In genomic region chr15:89772933-89773583, GRCh38 we compare ENCODE assay signal across 12 cellular contexts. TPM values are rescaled to one million over a fixed set of nuclear protein-coding genes. Genes with fewer than 3 reads are reported as not detected.
A peak's percentile ranks its signal among the peaks of the same experiment; 100 is the strongest.
DNase-seq lines count a peak whose midpoint lies in the region; ATAC-seq, FAIRE-seq and TF ChIP-seq lines count a peak whose summit lies in the region.
"Had no signal": no experiment of that assay in that cellular context is flagged by ENCODE, and none has a peak within 500 bp of the region (broad histone marks: within the 10 kb centered on the region; RNA-seq: fewer than 3 reads in every experiment).

No MANE protein-coding gene starts in this region.

- H3K27ac ChIP-seq in GM12878 (ENCODE audit: control insufficient read depth, insufficient read depth) (no peak overlapping the region), HepG2 (ENCODE audit: extremely low read length, insufficient read depth, low read length) (no peak overlapping the region)
- H3K27ac ChIP-seq: parathyroid adenoma had no signal

- H3K4me3 ChIP-seq in GM12878: no peak overlapping the region
- H3K4me3 ChIP-seq in HepG2 (replicated peaks in 1 of 3; ENCODE audit: insufficient read depth in 1 of 3, low read depth in 2 of 3, low read length in 3 of 3): no peak overlapping the region

- RAD21 ChIA-PET in GM12878 (lab: Charles Lee; ENCODE audit: unreplicated experiment): interaction anchor here (0.6 to 2.5 kb wide), 3 partner anchors 12 to 102 kb away, joined by 3 to 9 read pairs (median 4); no protein-coding TSS in a partner anchor

- H3K4me2 ChIP-seq in GM12878 (ENCODE audit: control insufficient read depth, insufficient read depth) (no peak overlapping the region), HepG2 (ENCODE audit: low read depth, low read length) (no peak overlapping the region)

- H3K36me3 ChIP-seq in GM12878 (ENCODE audit: control insufficient read depth in 2 of 2, insufficient read depth in 2 of 2, low read length in 1 of 2): no peaks in the 10 kb centered on the region
- H3K36me3 ChIP-seq in HepG2 (replicated peaks in 1 of 2; ENCODE audit: control insufficient read depth in 1 of 2, insufficient read depth in 2 of 2, low read length in 2 of 2): no peaks in the 10 kb centered on the region

- CTCF ChIA-PET in GM12878 (lab: Yijun Ruan, JAX) (interaction anchor here (0.6 to 7.0 kb wide), 3 partner anchors 12 to 484 kb away, joined by 3 to 40 read pairs (median 3); no protein-coding TSS in a partner anchor), HepG2 (lab: Yijun Ruan, JAX; ENCODE audit: low intra/inter-chr PET ratio, low total read pairs) (interaction anchor here (1.0 kb wide), 1 partner anchor 102 kb away, joined by 3 read pairs; no protein-coding TSS in a partner anchor)

- SMC1A ChIA-PET in GM12878 (lab: Charles Lee; ENCODE audit: uncharacterized antibody, unreplicated experiment): interaction anchor here (0.6 to 1.7 kb wide), 4 partner anchors 12 to 1513 kb away, joined by 3 to 7 read pairs (median 4); no protein-coding TSS in a partner anchor

- TF ChIP-seq RAD21 in GM12878 (IDR thresholded peaks at IDR 0.05; ENCODE audit: insufficient read depth, low read depth, low read length) (no peak), HepG2 (CRISPR knock-in tag; IDR thresholded peaks at IDR 0.05) (no peak)

- POLR2A ChIA-PET in GM12878 (lab: Charles Lee): interaction anchor here (0.7 kb wide), 2 partner anchors 10 to 143 kb away, joined by 3 to 4 read pairs; no protein-coding TSS in a partner anchor
- POLR2A ChIA-PET in HepG2 (lab: Yijun Ruan, JAX): interaction anchor here (1.0 kb wide), 2 partner anchors 12 to 42 kb away, joined by 3 to 4 read pairs; partner anchors contain the start of gene ANPEP

- H3K9me3 ChIP-seq in GM12878 (replicated peaks; ENCODE audit: control insufficient read depth, insufficient read depth, low read length): no peaks in the 10 kb centered on the region
- no peaks in the 10 kb centered on the region for H3K9me3 ChIP-seq in HepG2 (ENCODE audit: low read length)

- TF ChIP-seq POLR2A in GM12878 (IDR thresholded peaks at IDR 0.05; ENCODE audit: low read depth, low read length) (no peak), HepG2 (IDR thresholded peaks at IDR 0.05; ENCODE audit: insufficient read depth in 1 of 2, low read depth in 2 of 2, low read length in 2 of 2) (no peak)

- H2AFZ ChIP-seq in GM12878 (ENCODE audit: control insufficient read depth, low read depth, low read length) (no peak overlapping the region), HepG2 (ENCODE audit: low read length) (no peak overlapping the region)
- H2AFZ ChIP-seq: parathyroid adenoma had no signal

- H4K20me1 ChIP-seq in GM12878 (ENCODE audit: control insufficient read depth, insufficient read depth): no peaks in the 10 kb centered on the region
- H4K20me1 ChIP-seq in HepG2 (ENCODE audit: insufficient read depth, low read length): no peaks in the 10 kb centered on the region

- WGBS in GM12878 (ENCODE audit: insufficient coverage, insufficient replicate concordance, low lambda C conversion rate, missing lambda C conversion rate): 36% methylated on average over 3 of the region's 3 CpGs
- WGBS in HepG2 (ENCODE audit: low lambda C conversion rate): 35% methylated on average over 3 of the region's 3 CpGs

- in situ Hi-C loops in Caki2 (cut with HindIII; ENCODE audit: low pct_unique_long_range_greater_than_20kb, low sequenced_read_pairs): loop anchor here (10.0 kb wide), 1 partner anchor 102 kb away; no protein-coding TSS in a partner anchor
- in situ Hi-C loops in GM12878 (cut with MboI): no loop called here
- in situ Hi-C loops in HepG2 (cut with HindIII; ENCODE audit: extremely low pct_ligation_motif_present, low pct_unique_long_range_greater_than_20kb): no loop called here

- H3K4me1 ChIP-seq in GM12878 (ENCODE audit: control insufficient read depth, insufficient read depth, low read length) (peaks cover 8% of the 10 kb centered on the region), HepG2 (ENCODE audit: insufficient read depth, low read length) (peaks cover 33% of the 10 kb centered on the region)
- H3K4me1 ChIP-seq: parathyroid adenoma had no signal

- no peak for TF ChIP-seq EP300 in GM12878 (IDR thresholded peaks at IDR 0.05; ENCODE audit: borderline replicate concordance in 1 of 2, control insufficient read depth in 1 of 2, low read depth in 2 of 2, low read length in 2 of 2)
- no peak for TF ChIP-seq EP300 in HepG2 (IDR thresholded peaks at IDR 0.05; ENCODE audit: low read depth in 2 of 2, low read length in 2 of 2)
- no peak for TF ChIP-seq EP300 in HepG2 (CRISPR knock-in tag; IDR thresholded peaks at IDR 0.05; ENCODE audit: borderline replicate concordance)

- intact Hi-C loops in GM12878 (cut with micrococcal nuclease; ENCODE audit: unreplicated experiment) (no loop called here), HepG2 (cut with micrococcal nuclease; ENCODE audit: unreplicated experiment) (no loop called here)

- peak; percentile 63 for ATAC-seq in GM12878
- peak; percentile 64 for ATAC-seq in HepG2
- ATAC-seq in GM21723 (IDR thresholded peaks at IDR 0.05; ENCODE audit: unreplicated experiment): no peak

- H3K9ac ChIP-seq in GM12878 (ENCODE audit: control insufficient read depth, insufficient read depth, low read length) (no peak overlapping the region), HepG2 (ENCODE audit: insufficient read depth, low read depth, low read length) (no peak overlapping the region)
- H3K9ac ChIP-seq: parathyroid adenoma had no signal

- H3K27me3 ChIP-seq in GM12878 (replicated peaks in 1 of 2; ENCODE audit: control insufficient read depth in 2 of 2, insufficient read depth in 2 of 2, low read length in 1 of 2) (no peaks in the 10 kb centered on the region), HepG2 (ENCODE audit: control insufficient read depth in 1 of 2, insufficient read depth in 2 of 2, low read length in 2 of 2) (peaks cover 2 to 8% of the 10 kb centered on the region in 2 experiments; a peak in 3 of 5 replicates)

- BruUV-seq in GM12878 (replicated peaks; lab: Mats Ljungman, UMichigan) (no TSS peak), HepG2 (replicated peaks; lab: Mats Ljungman, UMichigan) (no TSS peak)

- peak in 2 of 3 experiments; percentile 16 to 38; a peak in 3 of 6 replicates for TF ChIP-seq CTCF in GM12878 (IDR thresholded peaks at IDR 0.05 in 2 of 3, conservative IDR thresholded peaks at IDR 0.05 in 1 of 3; ENCODE audit: control insufficient read depth in 2 of 3, extremely low read depth in 1 of 3, insufficient read depth in 1 of 3, low read depth in 3 of 3, low read length in 3 of 3)
- TF ChIP-seq CTCF in HepG2 (CRISPR knock-in tag; IDR thresholded peaks at IDR 0.05): no peak

- FAIRE-seq in GM12878 (lab: Jason Lieb, UNC) (no peak), HepG2 (lab: Jason Lieb, UNC) (peak; percentile 63)

- H3K79me2 ChIP-seq in GM12878 (ENCODE audit: control insufficient read depth, insufficient read depth, low read length): no peaks in the 10 kb centered on the region
- H3K79me2 ChIP-seq in HepG2 (ENCODE audit: insufficient read depth, low read length): no peaks in the 10 kb centered on the region
- H3K79me2 ChIP-seq: parathyroid adenoma had no signal

- peak; percentile 61 for DNase-seq in Caki2 (ENCODE audit: low read depth)
- DNase-seq in HT1080 (ENCODE audit: low read depth): peak; percentile 40
- DNase-seq in GM12878 (ENCODE audit: low read depth, low spot score): no peak
- peak; percentile 47 for DNase-seq in HepG2 (ENCODE audit: low spot score)
- DNase-seq in activated CD4-positive, CD25-positive, alpha-beta regulatory T cell treated with anti-CD3 and anti-CD28 coated beads, Interleukin-2, amount 50 U/mL, for 72 hours: no peak
- DNase-seq in AG08395 (ENCODE audit: low spot score): no peak
- no peak for DNase-seq in medulla oblongata (ENCODE audit: extremely low spot score)
- DNase-seq: activated naive CD8-positive, alpha-beta T cell treated with anti-CD3 and anti-CD28 coated beads for 36 hours; NCI-H748 treated with DMSO at 0.1 percent for 48 hours; stimulated activated CD8-positive, alpha-beta memory T cell treated with anti-CD3 and anti-CD28 coated beads, Interleukin-4, amount 100 ng/mL, for 48 hours had no signal

RNA-seq across cellular contexts. Expression of gene MESP2, which starts 3.1 kb away (rescaled TPM):
- 0.43 and 1.4 TPM in 2 replicates for total RNA-seq in Caki2 (2014; rRNA removed; shearing (Covaris generic); ENCODE audit: low replicate concordance)
- total RNA-seq in HT1080 (2014; rRNA removed; shearing (Covaris generic)): not detected in 2 replicates
- polyA plus RNA-seq in HT1080 (2015; cell fraction: cytosol; rRNA removed): not detected in 2 replicates
- polyA plus RNA-seq in HT1080 (2015; cell fraction: nucleus; rRNA removed): not detected in 2 replicates
- total RNA-seq in GM12878 (2013; cell fraction: nucleolus; rRNA removed): not detected in 2 replicates
- total RNA-seq in GM12878 (2014; rRNA removed) (not detected in 2 replicates), GM12878 (2014; rRNA removed; fragmentation: Illumina TruSeq; extraction: Trizol) (not detected in 2 replicates), GM12878 (2021) (not detected in 2 replicates), HepG2 (2016; rRNA removed; fragmentation: Illumina TruSeq; extraction: Trizol) (not detected in 2 replicates)
- polyA plus RNA-seq in GM12878 (2011; ENCODE audit: low read depth): not detected
- polyA plus RNA-seq in GM12878 (2011; rRNA removed) (not detected in 2 replicates), GM12878 (2014; fragmentation: Illumina TruSeq; extraction: Trizol) (not detected in 2 replicates), GM12878 (2014; fragmentation: Nextera tagmentation; extraction: Ambion mirVana) (not detected), GM12878 (2014; rRNA removed) (0.04 TPM in 1 of 2 replicates, not detected in the other), GM12878 (2016; fragmentation: Nextera tagmentation; extraction: Ambion mirVana) (not detected), HepG2 (2011; rRNA removed) (not detected in 2 replicates)
- not detected in 2 replicates for polyA plus RNA-seq in GM12878 (2011; cell fraction: cytosol; rRNA removed)
- polyA plus RNA-seq in GM12878 (2011; cell fraction: nucleus; rRNA removed): not detected in 2 replicates
- not detected in 2 replicates for polyA plus RNA-seq in GM12878 (2012)
- polyA minus RNA-seq in GM12878 (2011; rRNA and poly(A)+ RNA removed): not detected in 2 replicates
- polyA minus RNA-seq in GM12878 (2011; cell fraction: cytosol; rRNA and poly(A)+ RNA removed): not detected in 2 replicates
- not detected in 2 replicates for polyA minus RNA-seq in GM12878 (2011; cell fraction: nucleus; rRNA and poly(A)+ RNA removed)
- total RNA-seq in HepG2 (2016; cell fraction: cytosol; rRNA removed; fragmentation: Illumina TruSeq; extraction: Trizol; ENCODE audit: low read depth): not detected in 2 replicates
- 0.13 TPM in 1 of 2 replicates, not detected in the other for total RNA-seq in HepG2 (2016; cell fraction: insoluble cytoplasmic fraction; rRNA removed; fragmentation: Illumina TruSeq; extraction: Trizol)
- not detected in 2 replicates for total RNA-seq in HepG2 (2016; cell fraction: membrane; rRNA removed; fragmentation: Illumina TruSeq; extraction: Trizol)
- total RNA-seq in HepG2 (2016; cell fraction: nucleus; rRNA removed; fragmentation: Illumina TruSeq; extraction: Trizol): not detected in 2 replicates
- not detected in 2 replicates for polyA plus RNA-seq in HepG2 (2011; cell fraction: cytosol; rRNA removed)
- polyA plus RNA-seq in HepG2 (2011; cell fraction: nucleus; rRNA removed): not detected in 2 replicates
- polyA plus RNA-seq in HepG2 (2012): not detected in 2 replicates
- not detected in 2 replicates for polyA plus RNA-seq in HepG2 (2016; cell fraction: cytosol; fragmentation: Illumina TruSeq; extraction: Trizol; ENCODE audit: low read depth)
- not detected in 2 replicates for polyA plus RNA-seq in HepG2 (2016; cell fraction: insoluble cytoplasmic fraction; fragmentation: Illumina TruSeq; extraction: Trizol; ENCODE audit: low read depth)
- polyA plus RNA-seq in HepG2 (2016; cell fraction: membrane; fragmentation: Illumina TruSeq; extraction: Trizol; ENCODE audit: low read depth): not detected in 2 replicates
- polyA plus RNA-seq in HepG2 (2016; cell fraction: nucleus; fragmentation: Illumina TruSeq; extraction: Trizol; ENCODE audit: insufficient read depth, low read depth): not detected in 2 replicates
- not detected in 2 replicates for polyA minus RNA-seq in HepG2 (2011; rRNA and poly(A)+ RNA removed; ENCODE audit: low replicate concordance)
- polyA minus RNA-seq in HepG2 (2011; cell fraction: cytosol; rRNA and poly(A)+ RNA removed): not detected in 2 replicates
- not detected in 2 replicates for polyA minus RNA-seq in HepG2 (2011; cell fraction: nucleus; rRNA and poly(A)+ RNA removed)
- total RNA-seq: activated naive CD8-positive, alpha-beta T cell treated with anti-CD3 and anti-CD28 coated beads for 36 hours had no signal

RNA-seq across cellular contexts. Expression of gene MESP1, which starts 22.0 kb away (rescaled TPM):
- total RNA-seq in Caki2 (2014; rRNA removed; shearing (Covaris generic); ENCODE audit: low replicate concordance): 2.1 and 4.7 TPM in 2 replicates
- total RNA-seq in HT1080 (2014; rRNA removed; shearing (Covaris generic)): 0.72 and 1.1 TPM in 2 replicates
- polyA plus RNA-seq in HT1080 (2015; cell fraction: cytosol; rRNA removed): 1.7 and 2.5 TPM in 2 replicates
- polyA plus RNA-seq in HT1080 (2015; cell fraction: nucleus; rRNA removed): 1.1 and 1.6 TPM in 2 replicates
- total RNA-seq in GM12878 (2013; cell fraction: nucleolus; rRNA removed): 0.25 TPM in 1 of 2 replicates, not detected in the other
- total RNA-seq in GM12878 (2014; rRNA removed) (0.73 and 0.82 TPM in 2 replicates), GM12878 (2014; rRNA removed; fragmentation: Illumina TruSeq; extraction: Trizol) (0.04 and 0.14 TPM in 2 replicates), GM12878 (2021) (0.27 and 1.1 TPM in 2 replicates), HepG2 (2016; rRNA removed; fragmentation: Illumina TruSeq; extraction: Trizol) (not detected in 2 replicates)
- not detected for polyA plus RNA-seq in GM12878 (2011; ENCODE audit: low read depth)
- polyA plus RNA-seq in GM12878 (2011; rRNA removed) (0.24 and 0.45 TPM in 2 replicates), GM12878 (2014; fragmentation: Illumina TruSeq; extraction: Trizol) (0.09 TPM in 1 of 2 replicates, not detected in the other), GM12878 (2014; fragmentation: Nextera tagmentation; extraction: Ambion mirVana) (not detected), GM12878 (2014; rRNA removed) (0.19 and 0.20 TPM in 2 replicates), GM12878 (2016; fragmentation: Nextera tagmentation; extraction: Ambion mirVana) (under 1 TPM; 0.70 to 1.00 TPM), HepG2 (2011; rRNA removed) (not detected in 2 replicates)
- 0.22 and 0.48 TPM in 2 replicates for polyA plus RNA-seq in GM12878 (2011; cell fraction: cytosol; rRNA removed)
- polyA plus RNA-seq in GM12878 (2011; cell fraction: nucleus; rRNA removed): 0.37 and 0.51 TPM in 2 replicates
- 0.74 and 1.5 TPM in 2 replicates for polyA plus RNA-seq in GM12878 (2012)
- 0.26 and 0.29 TPM in 2 replicates for polyA minus RNA-seq in GM12878 (2011; rRNA and poly(A)+ RNA removed)
- polyA minus RNA-seq in GM12878 (2011; cell fraction: cytosol; rRNA and poly(A)+ RNA removed): 1.3 and 1.6 TPM in 2 replicates
- polyA minus RNA-seq in GM12878 (2011; cell fraction: nucleus; rRNA and poly(A)+ RNA removed): 0.48 and 0.77 TPM in 2 replicates
- total RNA-seq in HepG2 (2016; cell fraction: cytosol; rRNA removed; fragmentation: Illumina TruSeq; extraction: Trizol; ENCODE audit: low read depth): 0.09 TPM in 1 of 2 replicates, not detected in the other
- not detected in 2 replicates for total RNA-seq in HepG2 (2016; cell fraction: insoluble cytoplasmic fraction; rRNA removed; fragmentation: Illumina TruSeq; extraction: Trizol)
- total RNA-seq in HepG2 (2016; cell fraction: membrane; rRNA removed; fragmentation: Illumina TruSeq; extraction: Trizol): not detected in 2 replicates
- not detected in 2 replicates for total RNA-seq in HepG2 (2016; cell fraction: nucleus; rRNA removed; fragmentation: Illumina TruSeq; extraction: Trizol)
- not detected in 2 replicates for polyA plus RNA-seq in HepG2 (2011; cell fraction: cytosol; rRNA removed)
- not detected in 2 replicates for polyA plus RNA-seq in HepG2 (2011; cell fraction: nucleus; rRNA removed)
- not detected in 2 replicates for polyA plus RNA-seq in HepG2 (2012)
- 0.09 TPM in 1 of 2 replicates, not detected in the other for polyA plus RNA-seq in HepG2 (2016; cell fraction: cytosol; fragmentation: Illumina TruSeq; extraction: Trizol; ENCODE audit: low read depth)
- not detected in 2 replicates for polyA plus RNA-seq in HepG2 (2016; cell fraction: insoluble cytoplasmic fraction; fragmentation: Illumina TruSeq; extraction: Trizol; ENCODE audit: low read depth)
- not detected in 2 replicates for polyA plus RNA-seq in HepG2 (2016; cell fraction: membrane; fragmentation: Illumina TruSeq; extraction: Trizol; ENCODE audit: low read depth)
- polyA plus RNA-seq in HepG2 (2016; cell fraction: nucleus; fragmentation: Illumina TruSeq; extraction: Trizol; ENCODE audit: insufficient read depth, low read depth): not detected in 2 replicates
- 1.7 TPM in 1 of 2 replicates, not detected in the other for polyA minus RNA-seq in HepG2 (2011; rRNA and poly(A)+ RNA removed; ENCODE audit: low replicate concordance)
- polyA minus RNA-seq in HepG2 (2011; cell fraction: cytosol; rRNA and poly(A)+ RNA removed): 1.3 TPM in 1 of 2 replicates, not detected in the other
- polyA minus RNA-seq in HepG2 (2011; cell fraction: nucleus; rRNA and poly(A)+ RNA removed): 0.26 TPM in 1 of 2 replicates, not detected in the other

RNA-seq across cellular contexts. Expression of gene ANPEP, which starts 41.6 kb away (rescaled TPM):
- total RNA-seq in Caki2 (2014; rRNA removed; shearing (Covaris generic); ENCODE audit: low replicate concordance): not detected in 2 replicates
- 357 and 384 TPM in 2 replicates for total RNA-seq in HT1080 (2014; rRNA removed; shearing (Covaris generic))
- polyA plus RNA-seq in HT1080 (2015; cell fraction: cytosol; rRNA removed): 340 and 361 TPM in 2 replicates
- polyA plus RNA-seq in HT1080 (2015; cell fraction: nucleus; rRNA removed): 1,086 and 1,306 TPM in 2 replicates
- total RNA-seq in GM12878 (2013; cell fraction: nucleolus; rRNA removed): 0.73 TPM in 1 of 2 replicates, not detected in the other
- total RNA-seq in GM12878 (2014; rRNA removed) (not detected in 2 replicates), GM12878 (2014; rRNA removed; fragmentation: Illumina TruSeq; extraction: Trizol) (not detected in 2 replicates), GM12878 (2021) (0.58 and 0.87 TPM in 2 replicates), HepG2 (2016; rRNA removed; fragmentation: Illumina TruSeq; extraction: Trizol) (34.6 and 60.4 TPM in 2 replicates)
- not detected for polyA plus RNA-seq in GM12878 (2011; ENCODE audit: low read depth)
- polyA plus RNA-seq in GM12878 (2011; rRNA removed) (not detected in 2 replicates), GM12878 (2014; fragmentation: Illumina TruSeq; extraction: Trizol) (0.05 and 0.18 TPM in 2 replicates), GM12878 (2014; fragmentation: Nextera tagmentation; extraction: Ambion mirVana) (not detected), GM12878 (2014; rRNA removed) (not detected in 2 replicates), GM12878 (2016; fragmentation: Nextera tagmentation; extraction: Ambion mirVana) (under 1 TPM; 0.19 to 0.24 TPM), HepG2 (2011; rRNA removed) (91.6 and 133 TPM in 2 replicates)
- polyA plus RNA-seq in GM12878 (2011; cell fraction: cytosol; rRNA removed): not detected in 2 replicates
- 0.04 TPM in 1 of 2 replicates, not detected in the other for polyA plus RNA-seq in GM12878 (2011; cell fraction: nucleus; rRNA removed)
- not detected in 2 replicates for polyA plus RNA-seq in GM12878 (2012)
- not detected in 2 replicates for polyA minus RNA-seq in GM12878 (2011; rRNA and poly(A)+ RNA removed)
- not detected in 2 replicates for polyA minus RNA-seq in GM12878 (2011; cell fraction: cytosol; rRNA and poly(A)+ RNA removed)
- polyA minus RNA-seq in GM12878 (2011; cell fraction: nucleus; rRNA and poly(A)+ RNA removed): not detected in 2 replicates
- 15.6 and 16.8 TPM in 2 replicates for total RNA-seq in HepG2 (2016; cell fraction: cytosol; rRNA removed; fragmentation: Illumina TruSeq; extraction: Trizol; ENCODE audit: low read depth)
- total RNA-seq in HepG2 (2016; cell fraction: insoluble cytoplasmic fraction; rRNA removed; fragmentation: Illumina TruSeq; extraction: Trizol): 26.1 and 65.2 TPM in 2 replicates
- 26.0 and 27.7 TPM in 2 replicates for total RNA-seq in HepG2 (2016; cell fraction: membrane; rRNA removed; fragmentation: Illumina TruSeq; extraction: Trizol)
- total RNA-seq in HepG2 (2016; cell fraction: nucleus; rRNA removed; fragmentation: Illumina TruSeq; extraction: Trizol): 86.6 and 113 TPM in 2 replicates
- 71.6 and 76.1 TPM in 2 replicates for polyA plus RNA-seq in HepG2 (2011; cell fraction: cytosol; rRNA removed)
- 264 and 286 TPM in 2 replicates for polyA plus RNA-seq in HepG2 (2011; cell fraction: nucleus; rRNA removed)
- 157 and 182 TPM in 2 replicates for polyA plus RNA-seq in HepG2 (2012)
- polyA plus RNA-seq in HepG2 (2016; cell fraction: cytosol; fragmentation: Illumina TruSeq; extraction: Trizol; ENCODE audit: low read depth): 14.0 and 14.9 TPM in 2 replicates
- polyA plus RNA-seq in HepG2 (2016; cell fraction: insoluble cytoplasmic fraction; fragmentation: Illumina TruSeq; extraction: Trizol; ENCODE audit: low read depth): 44.3 and 62.9 TPM in 2 replicates
- 31.7 and 35.7 TPM in 2 replicates for polyA plus RNA-seq in HepG2 (2016; cell fraction: membrane; fragmentation: Illumina TruSeq; extraction: Trizol; ENCODE audit: low read depth)
- polyA plus RNA-seq in HepG2 (2016; cell fraction: nucleus; fragmentation: Illumina TruSeq; extraction: Trizol; ENCODE audit: insufficient read depth, low read depth): 327 and 338 TPM in 2 replicates
- 0.07 and 103 TPM in 2 replicates for polyA minus RNA-seq in HepG2 (2011; rRNA and poly(A)+ RNA removed; ENCODE audit: low replicate concordance)
- 60.8 and 79.8 TPM in 2 replicates for polyA minus RNA-seq in HepG2 (2011; cell fraction: cytosol; rRNA and poly(A)+ RNA removed)
- polyA minus RNA-seq in HepG2 (2011; cell fraction: nucleus; rRNA and poly(A)+ RNA removed): 44.8 and 60.0 TPM in 2 replicates

Comparison
In these comparisons a context has a peak if more than half of its experiments do, and no peak if none do; other contexts are left out.
1. DNase-seq: peak in Caki2 (single experiment), HT1080 (single experiment) and HepG2 (single experiment); none in GM12878 (single experiment), activated CD4-positive, CD25-positive, alpha-beta regulatory T cell treated with anti-CD3 and anti-CD28 coated beads, Interleukin-2, amount 50 U/mL, for 72 hours (single experiment), AG08395 (single experiment) and medulla oblongata (single experiment).
2. RNA of gene ANPEP, which starts 41.6 kb away (total RNA-seq): 357 to 384 TPM in HT1080 and 15.6 to 113 TPM in HepG2; not detected in Caki2 and 0.58 to 0.87 TPM in GM12878; every median in the first group is over 4 times any median in the second.